ENCODE assay signal across 7 cellular contexts in the genomic region with DNA sequence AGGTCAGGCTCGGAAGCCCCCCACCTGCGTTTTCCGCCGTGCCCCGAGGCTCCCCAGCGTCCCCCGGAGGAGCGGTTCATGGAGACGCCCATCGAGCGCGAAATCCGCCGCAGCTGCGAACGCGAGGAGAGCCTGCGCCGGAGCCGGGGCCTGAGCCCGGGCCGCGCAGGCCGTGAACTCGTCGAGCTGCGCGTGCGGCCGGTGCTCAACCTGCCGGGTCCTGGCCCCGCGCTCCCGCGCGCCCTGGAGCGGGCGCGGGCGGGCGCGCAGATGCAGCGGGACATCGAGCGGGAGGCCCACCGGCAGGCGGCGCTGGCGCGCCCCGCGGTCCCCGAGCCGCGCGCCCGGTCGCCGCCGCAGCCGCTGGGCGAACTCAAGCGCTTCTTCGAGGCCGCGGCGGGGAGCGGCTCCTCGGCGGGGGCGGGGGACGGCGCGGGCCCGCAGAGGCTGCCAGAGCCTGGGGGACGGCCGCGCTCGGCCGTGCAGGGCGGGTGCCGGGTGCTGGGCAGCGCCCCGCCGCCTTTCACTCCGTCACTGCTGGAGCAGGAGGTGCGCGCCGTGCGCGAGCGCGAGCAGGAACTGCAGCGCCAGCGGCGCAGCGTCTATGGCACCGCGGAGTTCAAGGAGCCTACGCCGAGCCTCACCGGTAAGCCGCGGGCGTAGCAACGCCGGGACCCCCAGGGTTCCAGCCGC. TPM values are rescaled to one million over a fixed set of nuclear protein-coding genes. Genes with fewer than 3 reads are reported as not detected.
A peak's percentile ranks its signal among the peaks of the same experiment; 100 is the strongest.
DNase-seq lines count a peak whose midpoint lies in the region; ATAC-seq and TF ChIP-seq lines count a peak whose summit lies in the region.

No MANE protein-coding gene starts in this region.

- H2BK15ac ChIP-seq in mesenchymal stem cell (ENCODE audit: low read depth, poor library complexity, severe bottlenecking) = no peak overlapping the region

- peak overlapping the region in 1 of 2 experiments; percentile 61 for H3K18ac ChIP-seq in mesenchymal stem cell (ENCODE audit: low read depth in 1 of 2, low read length in 2 of 2)

- H3K27ac Mint-ChIP-seq in activated CD8-positive, alpha-beta T cell treated with anti-CD3 and anti-CD28 coated beads, Interleukin-2, amount 10 ng/mL, durations not matched to agents 7 days and 5 days = peak overlapping the region; percentile 80
- peak overlapping the region; percentile 90 for H3K27ac Mint-ChIP-seq in effector memory CD8-positive, alpha-beta T cell

- no peak overlapping the region for H2BK120ac ChIP-seq in mesenchymal stem cell (ENCODE audit: low read depth, low read length)

- no peaks in the 10 kb centered on the region for H3K9me3 ChIP-seq in mesenchymal stem cell (ENCODE audit: control insufficient read depth, low read length)

- H3K9ac ChIP-seq in mesenchymal stem cell (ENCODE audit: low read length) = peak overlapping the region; percentile 90

- no peak overlapping the region for H2AK5ac ChIP-seq in mesenchymal stem cell (ENCODE audit: low read length, severe bottlenecking)

- peak overlapping the region; percentile 72 for H4K8ac ChIP-seq in mesenchymal stem cell (ENCODE audit: low read length)

- peak overlapping the region; percentile 40 for H4K91ac ChIP-seq in mesenchymal stem cell (ENCODE audit: low read length)

- no peaks in the 10 kb centered on the region for H3K36me3 ChIP-seq in mesenchymal stem cell (ENCODE audit: control insufficient read depth in 1 of 2, insufficient read depth in 2 of 2, low read depth in 1 of 2, low read length in 2 of 2)

- peak overlapping the region; percentile 95 for H3K4me2 ChIP-seq in mesenchymal stem cell (ENCODE audit: low read length, poor library complexity, severe bottlenecking)

- no peak overlapping the region for H3K23ac ChIP-seq in mesenchymal stem cell (ENCODE audit: low read length in 2 of 2)

- H3K36me3 Mint-ChIP-seq in activated CD8-positive, alpha-beta T cell treated with anti-CD3 and anti-CD28 coated beads, Interleukin-2, amount 10 ng/mL, durations not matched to agents 7 days and 5 days (ENCODE audit: low read depth) = no peaks in the 10 kb centered on the region
- peaks cover 3% of the 10 kb centered on the region for H3K36me3 Mint-ChIP-seq in effector memory CD8-positive, alpha-beta T cell (ENCODE audit: insufficient read depth)

- peak overlapping the region; percentile 47 for H2AFZ ChIP-seq in mesenchymal stem cell (ENCODE audit: low read depth, low read length)

- no peaks in the 10 kb centered on the region for H3K9me3 Mint-ChIP-seq in activated CD8-positive, alpha-beta T cell treated with anti-CD3 and anti-CD28 coated beads, Interleukin-2, amount 10 ng/mL, durations not matched to agents 7 days and 5 days (ENCODE audit: insufficient read depth)
- H3K9me3 Mint-ChIP-seq in effector memory CD8-positive, alpha-beta T cell = no peaks in the 10 kb centered on the region

- peaks cover 0 to 3% of the 10 kb centered on the region in 2 experiments for H3K27me3 ChIP-seq in mesenchymal stem cell (ENCODE audit: control insufficient read depth in 1 of 2, insufficient read depth in 1 of 2, low read length in 2 of 2)

- peak overlapping the region; percentile 88 for H3K4me3 Mint-ChIP-seq in activated CD8-positive, alpha-beta T cell treated with anti-CD3 and anti-CD28 coated beads, Interleukin-2, amount 10 ng/mL, durations not matched to agents 7 days and 5 days
- H3K4me3 Mint-ChIP-seq in effector memory CD8-positive, alpha-beta T cell = peak overlapping the region; percentile 99

- in situ Hi-C loops in GM13976 (cut with MboI; ENCODE audit: low sequenced_read_pairs, unreplicated experiment) = loop anchor here (5.0 to 25.0 kb wide), 2 partner anchors 191 to 461 kb away; no protein-coding TSS in a partner anchor

- peaks cover 2% of the 10 kb centered on the region for H3K27me3 Mint-ChIP-seq in activated CD8-positive, alpha-beta T cell treated with anti-CD3 and anti-CD28 coated beads, Interleukin-2, amount 10 ng/mL, durations not matched to agents 7 days and 5 days (ENCODE audit: low read depth)
- H3K27me3 Mint-ChIP-seq in effector memory CD8-positive, alpha-beta T cell = no peaks in the 10 kb centered on the region

- H3K14ac ChIP-seq in mesenchymal stem cell (ENCODE audit: low read length in 2 of 2) = peak overlapping the region in 1 of 2 experiments; percentile 23

- peak; percentile 93 for TF ChIP-seq CTCF in GM13976 (IDR thresholded peaks at IDR 0.05; ENCODE audit: borderline replicate concordance, control extremely low read depth, extremely low read depth, insufficient read depth, missing control alignments)

- H2BK5ac ChIP-seq in mesenchymal stem cell (ENCODE audit: low read depth, low read length, poor library complexity, severe bottlenecking) = no peak overlapping the region

- DNase-seq in GM13976 (ENCODE audit: low spot score) (peak; percentile 86), NCI-H510A (lab: John Stamatoyannopoulos, UW) (peak; percentile 75), mesenchymal stem cell (peak; percentile 75)
- DNase-seq in activated CD8-positive, alpha-beta T cell treated with anti-CD3 and anti-CD28 coated beads, Interleukin-2, amount 10 ng/mL, durations not matched to agents 7 days and 5 days = peak; percentile 80
- DNase-seq in effector memory CD8-positive, alpha-beta T cell = peak; percentile 71 to 78 (median 76)
- DNase-seq in stimulated activated CD8-positive, alpha-beta memory T cell treated with anti-CD3 and anti-CD28 coated beads, Interleukin-12 subunit alpha, Interleukin-12 subunit beta, amount 100 ng/mL, for 4 hours (ENCODE audit: low read depth) = peak; percentile 62

- under 1% methylated on average over 49 of the region's 108 CpGs for WGBS in mesenchymal stem cell

- H3K4me1 Mint-ChIP-seq in activated CD8-positive, alpha-beta T cell treated with anti-CD3 and anti-CD28 coated beads, Interleukin-2, amount 10 ng/mL, durations not matched to agents 7 days and 5 days (ENCODE audit: low read depth) = peaks cover 30% of the 10 kb centered on the region
- peaks cover 13 to 18% of the 10 kb centered on the region in 2 donors for H3K4me1 Mint-ChIP-seq in effector memory CD8-positive, alpha-beta T cell (ENCODE audit: low read depth in 2 of 2)

- POLR2A ChIA-PET in activated CD8-positive, alpha-beta T cell treated with anti-CD3 and anti-CD28 coated beads, Interleukin-2, amount 10 ng/mL, durations not matched to agents 7 days and 5 days (lab: Charles Lee) = interaction anchor here (1.0 kb wide), 1 partner anchor 63 kb away, joined by 3 read pairs; no protein-coding TSS in a partner anchor

- H3K4me1 ChIP-seq in mesenchymal stem cell (ENCODE audit: control insufficient read depth, insufficient read depth, low read depth, low read length) = peaks cover 29% of the 10 kb centered on the region

- peak overlapping the region; percentile 69 to 93 for H3K4me3 ChIP-seq in mesenchymal stem cell (ENCODE audit: insufficient read depth in 1 of 2, low read depth in 1 of 2, low read length in 2 of 2)

- H3K4ac ChIP-seq in mesenchymal stem cell (ENCODE audit: low read depth in 1 of 2, low read length in 2 of 2) = no peak overlapping the region

- peaks cover 3% of the 10 kb centered on the region for H3K79me1 ChIP-seq in mesenchymal stem cell (replicated peaks; ENCODE audit: low read length, poor library complexity, severe bottlenecking)

- H3K27ac ChIP-seq in mesenchymal stem cell (ENCODE audit: low read length, poor library complexity, severe bottlenecking) = no peak overlapping the region

- CTCF ChIA-PET in activated CD8-positive, alpha-beta T cell treated with anti-CD3 and anti-CD28 coated beads, Interleukin-2, amount 10 ng/mL, durations not matched to agents 7 days and 5 days (lab: Charles Lee) = interaction anchor here (0.8 to 6.3 kb wide), 18 partner anchors 8 to 205 kb away, joined by 3 to 87 read pairs (median 5); partner anchors contain the start of genes ASF1B, IL27RA and PRKACA

- no peak overlapping the region for H2BK12ac ChIP-seq in mesenchymal stem cell (ENCODE audit: low read length in 2 of 2)

- peak; percentile 44 for ATAC-seq in HG02973 (IDR thresholded peaks at IDR 0.05; ENCODE audit: unreplicated experiment)
- peak; percentile 78 for ATAC-seq in activated CD8-positive, alpha-beta T cell treated with anti-CD3 and anti-CD28 coated beads, Interleukin-2, amount 10 ng/mL, durations not matched to agents 7 days and 5 days
- peak; percentile 74 for ATAC-seq in effector memory CD8-positive, alpha-beta T cell (replicated peaks)

RNA-seq across cellular contexts. Expression of gene MISP3, which starts 0.8 kb away (rescaled TPM):
- total RNA-seq in activated CD8-positive, alpha-beta T cell treated with anti-CD3 and anti-CD28 coated beads, Interleukin-2, amount 10 ng/mL, durations not matched to agents 7 days and 5 days = 1 to 10 TPM; 1.0 to 1.1 TPM
- polyA plus RNA-seq in mesenchymal stem cell (2013, experiment 1 of 2) = 0.68 TPM
- polyA plus RNA-seq in mesenchymal stem cell (2013, experiment 2 of 2) = 0.47 TPM

RNA-seq across cellular contexts. Expression of gene PALM3, which starts 11.5 kb away (rescaled TPM):
- total RNA-seq in activated CD8-positive, alpha-beta T cell treated with anti-CD3 and anti-CD28 coated beads, Interleukin-2, amount 10 ng/mL, durations not matched to agents 7 days and 5 days = not detected
- 0.43 TPM for polyA plus RNA-seq in mesenchymal stem cell (2013, experiment 1 of 2)
- polyA plus RNA-seq in mesenchymal stem cell (2013, experiment 2 of 2) = 0.51 TPM

RNA-seq across cellular contexts. Expression of gene C19orf67, which starts 12.2 kb away (rescaled TPM):
- not detected for total RNA-seq in activated CD8-positive, alpha-beta T cell treated with anti-CD3 and anti-CD28 coated beads, Interleukin-2, amount 10 ng/mL, durations not matched to agents 7 days and 5 days
- polyA plus RNA-seq in mesenchymal stem cell (2013, experiment 1 of 2) = not detected
- not detected for polyA plus RNA-seq in mesenchymal stem cell (2013, experiment 2 of 2)

RNA-seq across cellular contexts. Expression of gene SAMD1, which starts 17.2 kb away (rescaled TPM):
- 10 to 100 TPM; 72.0 to 76.1 TPM for total RNA-seq in activated CD8-positive, alpha-beta T cell treated with anti-CD3 and anti-CD28 coated beads, Interleukin-2, amount 10 ng/mL, durations not matched to agents 7 days and 5 days
- polyA plus RNA-seq in mesenchymal stem cell (2013, experiment 1 of 2) = 27.9 TPM
- polyA plus RNA-seq in mesenchymal stem cell (2013, experiment 2 of 2) = 26.5 TPM

RNA-seq across cellular contexts. Expression of gene IL27RA, which starts 41.8 kb away (rescaled TPM):
- 10 to 100 TPM; 39.7 to 39.8 TPM for total RNA-seq in activated CD8-positive, alpha-beta T cell treated with anti-CD3 and anti-CD28 coated beads, Interleukin-2, amount 10 ng/mL, durations not matched to agents 7 days and 5 days
- 7.5 TPM for polyA plus RNA-seq in mesenchymal stem cell (2013, experiment 1 of 2)
- 7.9 TPM for polyA plus RNA-seq in mesenchymal stem cell (2013, experiment 2 of 2)
